Comparison of ENCODE assay signal across 8 cellular contexts in genomic region chr11:47393163-47394049, GRCh38. TPM values are rescaled to one million over a fixed set of nuclear protein-coding genes. Genes with fewer than 3 reads are reported as not detected.
DNase-seq lines count a peak whose midpoint lies in the region; ATAC-seq and TF ChIP-seq lines count a peak whose summit lies in the region.
"Had no signal": no experiment of that assay in that cellular context is flagged by ENCODE, and none has a peak within 500 bp of the region (broad histone marks: within the 10 kb centered on the region; RNA-seq: fewer than 3 reads in every experiment).

No MANE protein-coding gene starts in this region.

- H3K4me1 ChIP-seq in stomach, result peaks cover 0 to 24% (median 4%) of the 10 kb centered on the region in 4 donors

- 70 to 77% (median 75%) methylated on average over 16 to 20 of the region's 20 CpGs for WGBS in stomach, 5 donors

- TF ChIP-seq CTCF in stomach (IDR thresholded peaks at IDR 0.05), result no peak

- H3K9me3 ChIP-seq in stomach, result no peaks in the 10 kb centered on the region

- no peak for TF ChIP-seq EP300 in stomach (IDR thresholded peaks at IDR 0.05)

- intact Hi-C loops in stomach (cut with DNase I; ENCODE audit: low total_unique reads), result no loop called here

- H3K27me3 ChIP-seq in stomach, result no peaks in the 10 kb centered on the region

- no peak for ATAC-seq in HG03565 (IDR thresholded peaks at IDR 0.05; ENCODE audit: unreplicated experiment)

- H3K36me3 ChIP-seq in stomach, result no peaks in the 10 kb centered on the region

- in situ Hi-C loops in KBM-7 (cut with MboI; ENCODE audit: low pct_unique_long_range_greater_than_20kb, low sequenced_read_pairs), result loop anchor here (10.0 kb wide), 1 partner anchor 59 kb away; no protein-coding TSS in a partner anchor

- DNase-seq in KBM-7 (peak; percentile 52), hepatic stellate cell (ENCODE audit: low spot score) (peak; percentile 81), stomach (no peak), NCI-H1092 (lab: John Stamatoyannopoulos, UW) (no peak)
- peak; percentile 53 for DNase-seq in activated CD8-positive, alpha-beta memory T cell treated with anti-CD3 and anti-CD28 coated beads, Interleukin-2, amount 50 U/mL, for 48 hours
- no peak for DNase-seq in effector CD8-positive, alpha-beta T cell (lab: John Stamatoyannopoulos, UW)

- peak overlapping the region; percentile 37 to 90 (median 84) for H3K27ac ChIP-seq in stomach

- TF ChIP-seq POLR2A in stomach (IDR thresholded peaks at IDR 0.05), result no peak

- H3K4me3 ChIP-seq in stomach, result peak overlapping the region in 1 of 4 donors; percentile 8

RNA-seq across cellular contexts. Expression of gene SLC39A13, which starts 15.0 kb away (rescaled TPM):
- 100 to 1,000 TPM in 1 of 5 donors, 10 to 100 TPM in 3, 1 to 10 TPM in 1; 7.0 to 158 (median 24.8) TPM for total RNA-seq in stomach
- 10 to 100 TPM; 21.7 to 33.6 (median 27.1) TPM for polyA plus RNA-seq in stomach

RNA-seq across cellular contexts. Expression of gene SPI1, which starts 15.1 kb away (rescaled TPM):
- total RNA-seq in stomach, result 1 to 10 TPM; 2.6 to 8.4 (median 7.0) TPM
- 10 to 100 TPM in 2 of 3 donors, 1 to 10 TPM in 1; 8.2 to 24.3 (median 15.3) TPM for polyA plus RNA-seq in stomach
- total RNA-seq: bronchial epithelial cell had no signal

RNA-seq across cellular contexts. Expression of gene PSMC3, which starts 32.8 kb away (rescaled TPM):
- 100 to 1,000 TPM in 2 of 5 donors, 10 to 100 TPM in 2, 1 to 10 TPM in 1; 8.1 to 147 (median 65.9) TPM for total RNA-seq in stomach
- 100 to 1,000 TPM; 143 to 175 (median 145) TPM for polyA plus RNA-seq in stomach

RNA-seq across cellular contexts. Expression of gene MYBPC3, which starts 40.9 kb away (rescaled TPM):
- total RNA-seq in stomach, result 10 to 100 TPM in 1 of 5 donors, under 1 TPM in 2, not detected in 2; 0.72 to 15.6 (median 0.73) TPM
- polyA plus RNA-seq in stomach, result 1 to 10 TPM; 1.0 to 3.4 (median 2.1) TPM

RNA-seq across cellular contexts. Expression of gene RAPSN, which starts 55.5 kb away (rescaled TPM):
- 1 to 10 TPM in 2 of 5 donors, not detected in 3; 1.1 to 1.2 TPM for total RNA-seq in stomach
- under 1 TPM in 1 of 3 donors, not detected in 2; 0.20 TPM for polyA plus RNA-seq in stomach

Comparison
In these comparisons a context has a peak if more than half of its experiments do, and no peak if none do; other contexts are left out.
1. DNase-seq: peak in KBM-7 (single experiment), activated CD8-positive, alpha-beta memory T cell treated with anti-CD3 and anti-CD28 coated beads, Interleukin-2, amount 50 U/mL, for 48 hours (single experiment) and hepatic stellate cell (single experiment); none in stomach (single experiment), NCI-H1092 (single experiment) and effector CD8-positive, alpha-beta T cell (single experiment).